ENCODE assay signal across 1 cellular context in the genomic region with DNA sequence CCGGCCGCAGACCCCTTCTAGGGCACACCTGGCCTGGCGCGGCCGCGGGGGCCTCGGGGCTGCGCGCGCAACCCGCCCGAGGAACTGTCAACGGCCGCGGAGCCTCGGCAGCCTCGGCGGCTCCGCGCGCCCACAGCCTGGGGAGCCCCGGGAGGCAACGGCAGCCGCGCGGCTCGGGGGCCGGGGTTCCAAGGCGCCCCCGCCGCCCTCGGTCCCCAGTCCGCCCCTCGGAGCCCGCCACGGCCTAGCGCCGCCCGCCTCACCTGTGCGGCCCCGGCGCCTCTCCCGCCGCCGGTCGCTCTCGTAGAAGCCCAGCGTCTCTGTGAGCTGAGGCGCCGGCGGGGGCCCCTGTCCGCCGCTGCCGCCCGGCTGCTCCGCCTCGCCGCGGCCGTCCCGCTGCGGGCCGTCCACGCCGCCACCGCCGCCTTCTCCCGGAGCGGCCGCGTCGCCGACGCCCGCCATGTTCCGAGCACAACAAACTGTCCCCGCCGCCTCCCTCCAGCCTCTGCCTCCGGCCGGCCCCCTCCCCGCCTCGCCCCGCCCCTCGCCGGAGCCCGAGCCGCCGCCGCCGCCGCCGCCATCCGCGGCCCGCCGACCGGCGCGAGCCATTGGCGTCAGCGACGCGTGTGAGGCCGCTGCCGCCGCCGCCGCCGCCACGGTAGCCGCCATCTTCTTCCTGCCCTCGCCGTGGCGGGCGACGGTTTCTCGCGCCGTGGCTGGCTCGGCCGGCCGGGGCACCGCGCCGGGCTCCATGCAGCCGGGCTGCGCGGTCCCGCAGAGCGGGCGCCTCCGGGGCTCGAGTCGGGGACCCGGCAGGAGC.
TF ChIP-seq lines count a peak whose summit lies in the region.

A gene with protein sequence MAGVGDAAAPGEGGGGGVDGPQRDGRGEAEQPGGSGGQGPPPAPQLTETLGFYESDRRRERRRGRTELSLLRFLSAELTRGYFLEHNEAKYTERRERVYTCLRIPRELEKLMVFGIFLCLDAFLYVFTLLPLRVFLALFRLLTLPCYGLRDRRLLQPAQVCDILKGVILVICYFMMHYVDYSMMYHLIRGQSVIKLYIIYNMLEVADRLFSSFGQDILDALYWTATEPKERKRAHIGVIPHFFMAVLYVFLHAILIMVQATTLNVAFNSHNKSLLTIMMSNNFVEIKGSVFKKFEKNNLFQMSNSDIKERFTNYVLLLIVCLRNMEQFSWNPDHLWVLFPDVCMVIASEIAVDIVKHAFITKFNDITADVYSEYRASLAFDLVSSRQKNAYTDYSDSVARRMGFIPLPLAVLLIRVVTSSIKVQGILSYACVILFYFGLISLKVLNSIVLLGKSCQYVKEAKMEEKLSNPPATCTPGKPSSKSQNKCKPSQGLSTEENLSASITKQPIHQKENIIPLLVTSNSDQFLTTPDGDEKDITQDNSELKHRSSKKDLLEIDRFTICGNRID (minus strand): TSS at position 476 of the 820 bp plus-strand sequence. CDS start 14 bp downstream, at position 462.

TF ChIP-seq in GM12878, 131 proteins besides CTCF, POLR2A, EP300 and RAD21 (continued from another document and continues in another):
- TF ChIP-seq TCF3 (IDR thresholded peaks at IDR 0.05; ENCODE audit: borderline replicate concordance, insufficient read depth, low read depth, low read length) (no peak), KAT2A (conservative IDR thresholded peaks at IDR 0.05; ENCODE audit: control insufficient read depth, low read depth, low read length) (no peak), POU2F2 (IDR thresholded peaks at IDR 0.05; ENCODE audit: borderline replicate concordance, low read depth, low read length) (0 out of 3 replicates have a peak, but pooled peaks have one; percentile 22), YBX1 (IDR thresholded peaks at IDR 0.05) (no peak), CEBPB (IDR thresholded peaks at IDR 0.05; ENCODE audit: borderline replicate concordance in 1 of 2, low read depth in 2 of 2, low read length in 2 of 2) (no peak), BCL11A (IDR thresholded peaks at IDR 0.05; ENCODE audit: low read depth, low read length) (no peak), RFX5 (IDR thresholded peaks at IDR 0.05; ENCODE audit: low read depth, low read length) (no peak), SIN3A (IDR thresholded peaks at IDR 0.05; ENCODE audit: low read depth, low read length) (no peak), BRCA1 (IDR thresholded peaks at IDR 0.05; ENCODE audit: low read depth, low read length) (no peak), ZNF384 (IDR thresholded peaks at IDR 0.05; ENCODE audit: borderline replicate concordance, low read depth, low read length) (no peak), PAX8 (IDR thresholded peaks at IDR 0.05) (no peak), IKZF2 (IDR thresholded peaks at IDR 0.05) (no peak), NFIC (IDR thresholded peaks at IDR 0.05; ENCODE audit: low read depth, low read length) (no peak), MEF2B (IDR thresholded peaks at IDR 0.05; ENCODE audit: partially characterized antibody, poor library complexity, severe bottlenecking) (no peak), EGR1 (IDR thresholded peaks at IDR 0.05; ENCODE audit: borderline replicate concordance in 1 of 2, low read depth in 2 of 2, low read length in 2 of 2) (no peak), ETV6 (conservative IDR thresholded peaks at IDR 0.05 in 1 of 2, IDR thresholded peaks at IDR 0.05 in 1 of 2; ENCODE audit: borderline replicate concordance in 1 of 2, low read depth in 1 of 2) (no peak), RCOR1 (conservative IDR thresholded peaks at IDR 0.05; ENCODE audit: low read depth, low read length) (no peak), POLR2AphosphoS2 (IDR thresholded peaks at IDR 0.05; ENCODE audit: low read depth, low read length) (no peak), NBN (IDR thresholded peaks at IDR 0.05) (no peak), GATAD2B (conservative IDR thresholded peaks at IDR 0.05; ENCODE audit: low read depth) (peak; percentile 44), EZH2 (IDR thresholded peaks at IDR 0.05; ENCODE audit: borderline replicate concordance, control insufficient read depth, low read depth, low read length) (no peak), MXI1 (IDR thresholded peaks at IDR 0.05; ENCODE audit: low read depth, low read length) (no peak)
- TF ChIP-seq, protein P1, sequence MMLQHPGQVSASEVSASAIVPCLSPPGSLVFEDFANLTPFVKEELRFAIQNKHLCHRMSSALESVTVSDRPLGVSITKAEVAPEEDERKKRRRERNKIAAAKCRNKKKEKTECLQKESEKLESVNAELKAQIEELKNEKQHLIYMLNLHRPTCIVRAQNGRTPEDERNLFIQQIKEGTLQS (IDR thresholded peaks at IDR 0.05; ENCODE audit: borderline replicate concordance, extremely low read depth, low read depth, low read length): 0 out of 2 replicates have a peak, but pooled peaks have one; percentile 15
- TF ChIP-seq, protein P2, sequence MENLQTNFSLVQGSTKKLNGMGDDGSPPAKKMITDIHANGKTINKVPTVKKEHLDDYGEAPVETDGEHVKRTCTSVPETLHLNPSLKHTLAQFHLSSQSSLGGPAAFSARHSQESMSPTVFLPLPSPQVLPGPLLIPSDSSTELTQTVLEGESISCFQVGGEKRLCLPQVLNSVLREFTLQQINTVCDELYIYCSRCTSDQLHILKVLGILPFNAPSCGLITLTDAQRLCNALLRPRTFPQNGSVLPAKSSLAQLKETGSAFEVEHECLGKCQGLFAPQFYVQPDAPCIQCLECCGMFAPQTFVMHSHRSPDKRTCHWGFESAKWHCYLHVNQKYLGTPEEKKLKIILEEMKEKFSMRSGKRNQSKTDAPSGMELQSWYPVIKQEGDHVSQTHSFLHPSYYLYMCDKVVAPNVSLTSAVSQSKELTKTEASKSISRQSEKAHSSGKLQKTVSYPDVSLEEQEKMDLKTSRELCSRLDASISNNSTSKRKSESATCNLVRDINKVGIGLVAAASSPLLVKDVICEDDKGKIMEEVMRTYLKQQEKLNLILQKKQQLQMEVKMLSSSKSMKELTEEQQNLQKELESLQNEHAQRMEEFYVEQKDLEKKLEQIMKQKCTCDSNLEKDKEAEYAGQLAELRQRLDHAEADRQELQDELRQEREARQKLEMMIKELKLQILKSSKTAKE (IDR thresholded peaks at IDR 0.05; ENCODE audit: low read depth, poor library complexity, severe bottlenecking): no peak
- TF ChIP-seq, protein P3, sequence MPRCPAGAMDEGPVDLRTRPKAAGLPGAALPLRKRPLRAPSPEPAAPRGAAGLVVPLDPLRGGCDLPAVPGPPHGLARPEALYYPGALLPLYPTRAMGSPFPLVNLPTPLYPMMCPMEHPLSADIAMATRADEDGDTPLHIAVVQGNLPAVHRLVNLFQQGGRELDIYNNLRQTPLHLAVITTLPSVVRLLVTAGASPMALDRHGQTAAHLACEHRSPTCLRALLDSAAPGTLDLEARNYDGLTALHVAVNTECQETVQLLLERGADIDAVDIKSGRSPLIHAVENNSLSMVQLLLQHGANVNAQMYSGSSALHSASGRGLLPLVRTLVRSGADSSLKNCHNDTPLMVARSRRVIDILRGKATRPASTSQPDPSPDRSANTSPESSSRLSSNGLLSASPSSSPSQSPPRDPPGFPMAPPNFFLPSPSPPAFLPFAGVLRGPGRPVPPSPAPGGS (IDR thresholded peaks at IDR 0.05; ENCODE audit: borderline replicate concordance, insufficient read depth, low read depth, low read length, poor library complexity, severe bottlenecking): no peak
- TF ChIP-seq, protein P4, sequence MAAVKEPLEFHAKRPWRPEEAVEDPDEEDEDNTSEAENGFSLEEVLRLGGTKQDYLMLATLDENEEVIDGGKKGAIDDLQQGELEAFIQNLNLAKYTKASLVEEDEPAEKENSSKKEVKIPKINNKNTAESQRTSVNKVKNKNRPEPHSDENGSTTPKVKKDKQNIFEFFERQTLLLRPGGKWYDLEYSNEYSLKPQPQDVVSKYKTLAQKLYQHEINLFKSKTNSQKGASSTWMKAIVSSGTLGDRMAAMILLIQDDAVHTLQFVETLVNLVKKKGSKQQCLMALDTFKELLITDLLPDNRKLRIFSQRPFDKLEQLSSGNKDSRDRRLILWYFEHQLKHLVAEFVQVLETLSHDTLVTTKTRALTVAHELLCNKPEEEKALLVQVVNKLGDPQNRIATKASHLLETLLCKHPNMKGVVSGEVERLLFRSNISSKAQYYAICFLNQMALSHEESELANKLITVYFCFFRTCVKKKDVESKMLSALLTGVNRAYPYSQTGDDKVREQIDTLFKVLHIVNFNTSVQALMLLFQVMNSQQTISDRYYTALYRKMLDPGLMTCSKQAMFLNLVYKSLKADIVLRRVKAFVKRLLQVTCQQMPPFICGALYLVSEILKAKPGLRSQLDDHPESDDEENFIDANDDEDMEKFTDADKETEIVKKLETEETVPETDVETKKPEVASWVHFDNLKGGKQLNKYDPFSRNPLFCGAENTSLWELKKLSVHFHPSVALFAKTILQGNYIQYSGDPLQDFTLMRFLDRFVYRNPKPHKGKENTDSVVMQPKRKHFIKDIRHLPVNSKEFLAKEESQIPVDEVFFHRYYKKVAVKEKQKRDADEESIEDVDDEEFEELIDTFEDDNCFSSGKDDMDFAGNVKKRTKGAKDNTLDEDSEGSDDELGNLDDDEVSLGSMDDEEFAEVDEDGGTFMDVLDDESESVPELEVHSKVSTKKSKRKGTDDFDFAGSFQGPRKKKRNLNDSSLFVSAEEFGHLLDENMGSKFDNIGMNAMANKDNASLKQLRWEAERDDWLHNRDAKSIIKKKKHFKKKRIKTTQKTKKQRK (IDR thresholded peaks at IDR 0.05; ENCODE audit: low read depth, low read length): no peak
- TF ChIP-seq, protein P5, sequence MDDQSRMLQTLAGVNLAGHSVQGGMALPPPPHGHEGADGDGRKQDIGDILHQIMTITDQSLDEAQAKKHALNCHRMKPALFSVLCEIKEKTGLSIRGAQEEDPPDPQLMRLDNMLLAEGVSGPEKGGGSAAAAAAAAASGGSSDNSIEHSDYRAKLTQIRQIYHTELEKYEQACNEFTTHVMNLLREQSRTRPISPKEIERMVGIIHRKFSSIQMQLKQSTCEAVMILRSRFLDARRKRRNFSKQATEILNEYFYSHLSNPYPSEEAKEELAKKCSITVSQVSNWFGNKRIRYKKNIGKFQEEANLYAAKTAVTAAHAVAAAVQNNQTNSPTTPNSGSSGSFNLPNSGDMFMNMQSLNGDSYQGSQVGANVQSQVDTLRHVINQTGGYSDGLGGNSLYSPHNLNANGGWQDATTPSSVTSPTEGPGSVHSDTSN (IDR thresholded peaks at IDR 0.05; ENCODE audit: insufficient replicate concordance, low read depth, low read length): no peak
- TF ChIP-seq, protein P6, sequence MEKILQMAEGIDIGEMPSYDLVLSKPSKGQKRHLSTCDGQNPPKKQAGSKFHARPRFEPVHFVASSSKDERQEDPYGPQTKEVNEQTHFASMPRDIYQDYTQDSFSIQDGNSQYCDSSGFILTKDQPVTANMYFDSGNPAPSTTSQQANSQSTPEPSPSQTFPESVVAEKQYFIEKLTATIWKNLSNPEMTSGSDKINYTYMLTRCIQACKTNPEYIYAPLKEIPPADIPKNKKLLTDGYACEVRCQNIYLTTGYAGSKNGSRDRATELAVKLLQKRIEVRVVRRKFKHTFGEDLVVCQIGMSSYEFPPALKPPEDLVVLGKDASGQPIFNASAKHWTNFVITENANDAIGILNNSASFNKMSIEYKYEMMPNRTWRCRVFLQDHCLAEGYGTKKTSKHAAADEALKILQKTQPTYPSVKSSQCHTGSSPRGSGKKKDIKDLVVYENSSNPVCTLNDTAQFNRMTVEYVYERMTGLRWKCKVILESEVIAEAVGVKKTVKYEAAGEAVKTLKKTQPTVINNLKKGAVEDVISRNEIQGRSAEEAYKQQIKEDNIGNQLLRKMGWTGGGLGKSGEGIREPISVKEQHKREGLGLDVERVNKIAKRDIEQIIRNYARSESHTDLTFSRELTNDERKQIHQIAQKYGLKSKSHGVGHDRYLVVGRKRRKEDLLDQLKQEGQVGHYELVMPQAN (conservative IDR thresholded peaks at IDR 0.05): peak; percentile 71
- TF ChIP-seq, protein P7, sequence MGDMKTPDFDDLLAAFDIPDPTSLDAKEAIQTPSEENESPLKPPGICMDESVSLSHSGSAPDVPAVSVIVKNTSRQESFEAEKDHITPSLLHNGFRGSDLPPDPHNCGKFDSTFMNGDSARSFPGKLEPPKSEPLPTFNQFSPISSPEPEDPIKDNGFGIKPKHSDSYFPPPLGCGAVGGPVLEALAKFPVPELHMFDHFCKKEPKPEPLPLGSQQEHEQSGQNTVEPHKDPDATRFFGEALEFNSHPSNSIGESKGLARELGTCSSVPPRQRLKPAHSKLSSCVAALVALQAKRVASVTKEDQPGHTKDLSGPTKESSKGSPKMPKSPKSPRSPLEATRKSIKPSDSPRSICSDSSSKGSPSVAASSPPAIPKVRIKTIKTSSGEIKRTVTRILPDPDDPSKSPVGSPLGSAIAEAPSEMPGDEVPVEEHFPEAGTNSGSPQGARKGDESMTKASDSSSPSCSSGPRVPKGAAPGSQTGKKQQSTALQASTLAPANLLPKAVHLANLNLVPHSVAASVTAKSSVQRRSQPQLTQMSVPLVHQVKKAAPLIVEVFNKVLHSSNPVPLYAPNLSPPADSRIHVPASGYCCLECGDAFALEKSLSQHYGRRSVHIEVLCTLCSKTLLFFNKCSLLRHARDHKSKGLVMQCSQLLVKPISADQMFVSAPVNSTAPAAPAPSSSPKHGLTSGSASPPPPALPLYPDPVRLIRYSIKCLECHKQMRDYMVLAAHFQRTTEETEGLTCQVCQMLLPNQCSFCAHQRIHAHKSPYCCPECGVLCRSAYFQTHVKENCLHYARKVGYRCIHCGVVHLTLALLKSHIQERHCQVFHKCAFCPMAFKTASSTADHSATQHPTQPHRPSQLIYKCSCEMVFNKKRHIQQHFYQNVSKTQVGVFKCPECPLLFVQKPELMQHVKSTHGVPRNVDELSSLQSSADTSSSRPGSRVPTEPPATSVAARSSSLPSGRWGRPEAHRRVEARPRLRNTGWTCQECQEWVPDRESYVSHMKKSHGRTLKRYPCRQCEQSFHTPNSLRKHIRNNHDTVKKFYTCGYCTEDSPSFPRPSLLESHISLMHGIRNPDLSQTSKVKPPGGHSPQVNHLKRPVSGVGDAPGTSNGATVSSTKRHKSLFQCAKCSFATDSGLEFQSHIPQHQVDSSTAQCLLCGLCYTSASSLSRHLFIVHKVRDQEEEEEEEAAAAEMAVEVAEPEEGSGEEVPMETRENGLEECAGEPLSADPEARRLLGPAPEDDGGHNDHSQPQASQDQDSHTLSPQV (IDR thresholded peaks at IDR 0.05): no peak
- TF ChIP-seq, protein P8, sequence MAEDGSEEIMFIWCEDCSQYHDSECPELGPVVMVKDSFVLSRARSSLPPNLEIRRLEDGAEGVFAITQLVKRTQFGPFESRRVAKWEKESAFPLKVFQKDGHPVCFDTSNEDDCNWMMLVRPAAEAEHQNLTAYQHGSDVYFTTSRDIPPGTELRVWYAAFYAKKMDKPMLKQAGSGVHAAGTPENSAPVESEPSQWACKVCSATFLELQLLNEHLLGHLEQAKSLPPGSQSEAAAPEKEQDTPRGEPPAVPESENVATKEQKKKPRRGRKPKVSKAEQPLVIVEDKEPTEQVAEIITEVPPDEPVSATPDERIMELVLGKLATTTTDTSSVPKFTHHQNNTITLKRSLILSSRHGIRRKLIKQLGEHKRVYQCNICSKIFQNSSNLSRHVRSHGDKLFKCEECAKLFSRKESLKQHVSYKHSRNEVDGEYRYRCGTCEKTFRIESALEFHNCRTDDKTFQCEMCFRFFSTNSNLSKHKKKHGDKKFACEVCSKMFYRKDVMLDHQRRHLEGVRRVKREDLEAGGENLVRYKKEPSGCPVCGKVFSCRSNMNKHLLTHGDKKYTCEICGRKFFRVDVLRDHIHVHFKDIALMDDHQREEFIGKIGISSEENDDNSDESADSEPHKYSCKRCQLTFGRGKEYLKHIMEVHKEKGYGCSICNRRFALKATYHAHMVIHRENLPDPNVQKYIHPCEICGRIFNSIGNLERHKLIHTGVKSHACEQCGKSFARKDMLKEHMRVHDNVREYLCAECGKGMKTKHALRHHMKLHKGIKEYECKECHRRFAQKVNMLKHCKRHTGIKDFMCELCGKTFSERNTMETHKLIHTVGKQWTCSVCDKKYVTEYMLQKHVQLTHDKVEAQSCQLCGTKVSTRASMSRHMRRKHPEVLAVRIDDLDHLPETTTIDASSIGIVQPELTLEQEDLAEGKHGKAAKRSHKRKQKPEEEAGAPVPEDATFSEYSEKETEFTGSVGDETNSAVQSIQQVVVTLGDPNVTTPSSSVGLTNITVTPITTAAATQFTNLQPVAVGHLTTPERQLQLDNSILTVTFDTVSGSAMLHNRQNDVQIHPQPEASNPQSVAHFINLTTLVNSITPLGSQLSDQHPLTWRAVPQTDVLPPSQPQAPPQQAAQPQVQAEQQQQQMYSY (CRISPR knock-in tag; IDR thresholded peaks at IDR 0.05): no peak
